ENCODE assay signal across 1 cellular context in genomic region chr11:100791873-100792272, GRCh38.
TF ChIP-seq lines count a peak whose summit lies in the region.

No MANE protein-coding gene starts in this region.

TF ChIP-seq in WTC11, 78 proteins besides CTCF, POLR2A, EP300 and RAD21 (continued from another document):
- no peak for TF ChIP-seq ARID4B (CRISPR knock-in tag; IDR thresholded peaks at IDR 0.05; ENCODE audit: borderline replicate concordance)
